ENCODE assay signal across 9 cellular contexts in genomic region chr20:50992733-50993457, GRCh38. TPM values are rescaled to one million over a fixed set of nuclear protein-coding genes. Genes with fewer than 3 reads are reported as not detected.
DNase-seq lines count a peak whose midpoint lies in the region; ATAC-seq, FAIRE-seq and TF ChIP-seq lines count a peak whose summit lies in the region.
"Had no signal": no experiment of that assay in that cellular context is flagged by ENCODE, and none has a peak within 500 bp of the region (broad histone marks: within the 10 kb centered on the region; RNA-seq: fewer than 3 reads in every experiment).

No MANE protein-coding gene starts in this region.

- no peaks in the 10 kb centered on the region for H3K9me3 ChIP-seq in pancreas

- WGBS in pancreas, 2 donors = 33 to 35% methylated on average over 13 of the region's 13 CpGs

- no peaks in the 10 kb centered on the region for H3K4me1 ChIP-seq in pancreas

- no peaks in the 10 kb centered on the region for H3K27me3 ChIP-seq in pancreas
- H3K27me3 ChIP-seq: BLaER1 treated with 17β-estradiol and CSF1 and Interleukin-3, amounts not matched to agents 10 nM and 100 nM had no signal

- no peak overlapping the region for H3K4me3 ChIP-seq in pancreas
- H3K4me3 ChIP-seq: BLaER1 treated with 17β-estradiol and CSF1 and Interleukin-3, amounts not matched to agents 10 nM and 100 nM had no signal

- no peak for FAIRE-seq in pancreas (lab: Jason Lieb, UNC)

- DNase-seq in NCI-H2081 (lab: John Stamatoyannopoulos, UW) = peak; percentile 40 to 73
- DNase-seq in NCI-H2081 treated with DMSO at 0.1 percent for 48 hours (lab: John Stamatoyannopoulos, UW) = no peak
- peak; percentile 51 for DNase-seq in NCI-H2171 (lab: John Stamatoyannopoulos, UW)
- peak; percentile 45 for DNase-seq in fibroblast of the conjunctiva (ENCODE audit: low read depth)
- DNase-seq in pancreas = no peak
- no peak for DNase-seq in occipital lobe (lab: John Stamatoyannopoulos, UW)

- intact Hi-C loops in pancreas (cut with DNase I) = loop anchor here in 1 of 3 donors (5.0 kb wide), 1 partner anchor 309 kb away; no protein-coding TSS in a partner anchor

- H3K27ac ChIP-seq in VCaP (no peak overlapping the region), pancreas (no peak overlapping the region)
- H3K27ac ChIP-seq: BLaER1 treated with 17β-estradiol and CSF1 and Interleukin-3, amounts not matched to agents 10 nM and 100 nM had no signal

- TF ChIP-seq CTCF in VCaP (conservative IDR thresholded peaks at IDR 0.05) (peak; percentile 76), pancreas (IDR thresholded peaks at IDR 0.05) (peak in 1 of 4 donors; percentile 16)

- no peaks in the 10 kb centered on the region for H3K36me3 ChIP-seq in pancreas
- H3K36me3 ChIP-seq: BLaER1 treated with 17β-estradiol and CSF1 and Interleukin-3, amounts not matched to agents 10 nM and 100 nM had no signal

- ATAC-seq in HG02870 (IDR thresholded peaks at IDR 0.05; ENCODE audit: unreplicated experiment) (peak; percentile 61), pancreas (peak in 3 of 4 donors; percentile 41 to 68 (median 49))

RNA-seq across cellular contexts. Expression of gene KCNG1, which starts 30.0 kb away (rescaled TPM):
- 1 to 10 TPM in 5 of 6 donors, under 1 TPM in 1; 0.98 to 2.8 (median 1.6) TPM for total RNA-seq in pancreas
- polyA plus RNA-seq in pancreas = 1 to 10 TPM; 2.2 to 4.0 TPM
- total RNA-seq in occipital lobe = 41.3 TPM

RNA-seq across cellular contexts. Expression of gene MOCS3, which starts 34.3 kb away (rescaled TPM):
- total RNA-seq in pancreas (1 to 10 TPM; 1.3 to 2.3 (median 1.8) TPM), occipital lobe (10.3 TPM)
- 1 to 10 TPM in 1 of 2 donors, under 1 TPM in 1; 0.72 to 1.9 TPM for polyA plus RNA-seq in pancreas

RNA-seq across cellular contexts. Expression of gene DPM1, which starts 34.6 kb away (rescaled TPM):
- total RNA-seq in pancreas (10 to 100 TPM; 16.1 to 24.0 (median 17.8) TPM), occipital lobe (42.6 TPM)
- 10 to 100 TPM; 13.6 to 34.8 TPM for polyA plus RNA-seq in pancreas

Comparison
In these comparisons a context has a peak if more than half of its experiments do, and no peak if none do; other contexts are left out.
1. DNase-seq: peak in NCI-H2081 (2 of 2), NCI-H2171 (single experiment) and fibroblast of the conjunctiva (single experiment); none in NCI-H2081 treated with DMSO at 0.1 percent for 48 hours (single experiment), pancreas (0 of 6) and occipital lobe (single experiment).
2. RNA of gene KCNG1, which starts 30.0 kb away (total RNA-seq): 41.3 TPM in occipital lobe (single experiment); 0.98 to 2.8 TPM in pancreas; every median in the first group is over 10 times any median in the second.